Comparison of ENCODE assay signal across 24 cellular contexts in the genomic region with DNA sequence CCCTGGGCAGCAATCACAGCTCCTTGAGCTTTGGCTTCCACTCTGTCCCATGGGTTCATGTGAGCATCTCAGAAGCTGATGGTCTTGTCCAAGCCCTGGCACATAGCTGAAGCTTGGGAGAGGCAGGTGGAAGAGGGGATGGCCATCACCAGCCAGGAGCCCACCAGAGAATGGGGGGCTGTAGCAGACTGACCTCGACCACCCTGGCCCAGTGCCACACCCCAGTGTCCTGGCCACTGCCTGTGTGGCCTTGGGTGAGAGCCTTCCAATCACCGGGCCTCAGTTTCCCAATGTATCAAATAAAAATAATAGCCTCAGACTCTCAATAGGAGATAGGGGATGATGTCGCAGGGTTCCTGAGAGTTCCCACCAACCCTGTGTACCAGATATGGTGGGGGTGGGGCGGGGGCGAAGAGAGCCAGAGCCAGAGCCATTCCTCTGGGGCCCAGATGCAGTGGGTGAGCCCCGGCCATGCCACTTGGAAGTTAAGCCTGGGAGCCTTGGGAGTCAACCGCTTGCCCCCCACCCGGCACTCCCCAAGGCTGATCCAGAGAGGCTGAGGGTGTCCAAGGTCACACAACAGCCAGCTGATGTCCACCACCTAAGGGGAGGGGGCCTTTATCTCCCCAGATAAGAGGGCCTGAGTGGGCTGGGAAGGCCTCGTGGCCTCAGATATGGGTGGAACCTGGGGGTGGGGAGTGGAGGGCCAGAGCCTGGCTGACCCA. TPM values are rescaled to one million over a fixed set of nuclear protein-coding genes. Genes with fewer than 3 reads are reported as not detected.
DNase-seq lines count a peak whose midpoint lies in the region; ATAC-seq and TF ChIP-seq lines count a peak whose summit lies in the region.
"Had no signal": no experiment of that assay in that cellular context is flagged by ENCODE, and none has a peak within 500 bp of the region (broad histone marks: within the 10 kb centered on the region; RNA-seq: fewer than 3 reads in every experiment).

No MANE protein-coding gene starts in this region.

- 89% methylated on average over 9 of the region's 9 CpGs for WGBS in right cardiac atrium

- H3K36me3 ChIP-seq in ascending aorta (no peaks in the 10 kb centered on the region), tibial artery (no peaks in the 10 kb centered on the region)
- H3K36me3 ChIP-seq: lower lobe of right lung, right lobe of liver had no signal

- H3K9me3 ChIP-seq in ascending aorta = no peaks in the 10 kb centered on the region
- no peaks in the 10 kb centered on the region for H3K9me3 ChIP-seq in right cardiac atrium (ENCODE audit: control insufficient read depth, low read length)
- no peaks in the 10 kb centered on the region for H3K9me3 ChIP-seq in tibial artery
- H3K9me3 ChIP-seq: lower lobe of right lung, right lobe of liver had no signal

- no peaks in the 10 kb centered on the region for H3K27me3 ChIP-seq in ascending aorta
- no peaks in the 10 kb centered on the region for H3K27me3 ChIP-seq in right cardiac atrium (ENCODE audit: control insufficient read depth, insufficient read depth)
- no peaks in the 10 kb centered on the region for H3K27me3 ChIP-seq in tibial artery
- H3K27me3 ChIP-seq: right lobe of liver had no signal

- no peak overlapping the region for H3K4me3 ChIP-seq in ascending aorta
- H3K4me3 ChIP-seq in right cardiac atrium (ENCODE audit: low read length) = no peak overlapping the region
- H3K4me3 ChIP-seq in tibial artery = no peak overlapping the region
- H3K4me3 ChIP-seq: lower lobe of right lung, right lobe of liver had no signal

- intact Hi-C loops in ascending aorta (cut with DNase I) (loop anchor here (10.0 kb wide), 3 partner anchors 699 to 1461 kb away; partner anchors contain the start of genes NFYC and SLC2A1), right cardiac atrium (cut with DNase I) (no loop called here), tibial artery (cut with DNase I; ENCODE audit: low total_unique reads) (no loop called here)

- H3K27ac ChIP-seq in ascending aorta = peak overlapping the region; percentile 57 to 97
- no peak overlapping the region for H3K27ac ChIP-seq in right cardiac atrium (ENCODE audit: low read length)
- H3K27ac ChIP-seq in tibial artery = peak overlapping the region; percentile 55 to 96
- H3K27ac ChIP-seq: 22Rv1, right lobe of liver had no signal

- ATAC-seq in right cardiac atrium = no peak
- ATAC-seq: HepG2, lower lobe of right lung, right lobe of liver had no signal

- DNase-seq in DMS53 (lab: John Stamatoyannopoulos, UW) = peak; percentile 17
- DNase-seq in DMS53 treated with DMSO at 0.1 percent for 48 hours (lab: John Stamatoyannopoulos, UW; ENCODE audit: unreplicated experiment) = no peak
- no peak for DNase-seq in ascending aorta (ENCODE audit: low spot score in 2 of 2)
- peak in 2 of 3 donors; percentile 38 to 50 for DNase-seq in right cardiac atrium
- DNase-seq in tibial artery = no peak
- no peak for DNase-seq in HUDEP-2 (lab: John Stamatoyannopoulos, UW; ENCODE audit: unreplicated experiment in 76 of 76)
- DNase-seq in SIG-M5 treated with dmso at 0.1 percent for 504 hours (lab: John Stamatoyannopoulos, UW; ENCODE audit: unreplicated experiment) = no peak
- DNase-seq in iPS-NIHi7 (ENCODE audit: extremely low spot score) = no peak
- DNase-seq: activated CD4-positive, alpha-beta T cell treated with anti-CD3 and anti-CD28 coated beads, Interleukin-2, amount 10 ng/mL, durations not matched to agents 7 days and 5 days; activated naive CD4-positive, alpha-beta T cell; CD4-positive, CD25-positive, alpha-beta regulatory T cell; effector CD4-positive, alpha-beta T cell; foreskin melanocyte; lower lobe of right lung; OCI-M1; SIG-M5; stimulated activated CD4-positive, alpha-beta T cell treated with anti-CD3 and anti-CD28 coated beads, Interleukin-12 subunit alpha, Interleukin-12 subunit beta, amount 100 ng/mL, for 4 hours; stimulated activated CD4-positive, alpha-beta T cell treated with anti-CD3 and anti-CD28 coated beads, Interleukin-4, amount 100 ng/mL, for 1 hour had no signal

- H3K4me1 ChIP-seq in ascending aorta (peaks cover 16 to 47% of the 10 kb centered on the region in 2 donors), right cardiac atrium (ENCODE audit: control insufficient read depth, insufficient read depth, low read length) (peaks cover 10% of the 10 kb centered on the region), tibial artery (peaks cover 5 to 51% (median 47%) of the 10 kb centered on the region in 4 donors)

- no peak for TF ChIP-seq CTCF in ascending aorta (IDR thresholded peaks at IDR 0.05)
- no peak for TF ChIP-seq CTCF in tibial artery (IDR thresholded peaks at IDR 0.05)

RNA-seq across cellular contexts. Expression of gene EDN2, which starts 9.3 kb away (rescaled TPM):
- not detected for total RNA-seq in ascending aorta
- under 1 TPM; 0.31 to 0.56 (median 0.38) TPM for total RNA-seq in right cardiac atrium
- polyA plus RNA-seq in right cardiac atrium = 0.07 TPM
- total RNA-seq: activated CD4-positive, alpha-beta T cell treated with anti-CD3 and anti-CD28 coated beads, Interleukin-2, amount 10 ng/mL, durations not matched to agents 7 days and 5 days; HepG2; LHCN-M2; NCI-H460; neural crest cell had no signal
- polyA plus RNA-seq: CD4-positive, CD25-positive, alpha-beta regulatory T cell; HepG2 had no signal

Comparison
In these comparisons a context has a peak if more than half of its experiments do, and no peak if none do; other contexts are left out.
1. DNase-seq: peak in DMS53 (single experiment) and right cardiac atrium (2 of 3); none in DMS53 treated with DMSO at 0.1 percent for 48 hours (single experiment), ascending aorta (0 of 2), tibial artery (0 of 2), HUDEP-2 (0 of 76), SIG-M5 treated with dmso at 0.1 percent for 504 hours (single experiment) and iPS-NIHi7 (single experiment).